Comparison of ENCODE assay signal across 8 cellular contexts in genomic region chr3:41893977-41894376, GRCh38.
DNase-seq lines count a peak whose midpoint lies in the region; ATAC-seq and TF ChIP-seq lines count a peak whose summit lies in the region.

No MANE protein-coding gene starts in this region.

- H4K20me1 ChIP-seq in OCI-LY7 (ENCODE audit: insufficient read depth, low read length) = no peaks in the 10 kb centered on the region

- H3K79me2 ChIP-seq in OCI-LY7 (ENCODE audit: insufficient read depth, low read depth, low read length) (no peaks in the 10 kb centered on the region), parathyroid adenoma (no peaks in the 10 kb centered on the region)

- H3K9me3 ChIP-seq in OCI-LY7 (ENCODE audit: low read length) = peaks cover 11% of the 10 kb centered on the region; the same call in 1 of the 2 replicates
- no peaks in the 10 kb centered on the region for H3K9me3 ChIP-seq in parathyroid adenoma (ENCODE audit: control insufficient read depth, low read length)

- H3K4me2 ChIP-seq in OCI-LY7 (ENCODE audit: low read length) (no peak overlapping the region), parathyroid adenoma (ENCODE audit: low read length) (no peak overlapping the region)

- intact Hi-C loops in OCI-LY7 (cut with micrococcal nuclease; ENCODE audit: unreplicated experiment) = loop anchor here (1.0 to 5.0 kb wide), 5 partner anchors 121 to 548 kb away; no protein-coding TSS in a partner anchor

- no TSS peak for BruUV-seq in OCI-LY7 (replicated peaks; lab: Mats Ljungman, UMichigan)

- POLR2A ChIA-PET in OCI-LY7 (lab: Charles Lee) = no interaction called here

- H2AFZ ChIP-seq in OCI-LY7 (ENCODE audit: low read length) (no peak overlapping the region), parathyroid adenoma (no peak overlapping the region)

- no peak overlapping the region for H3K9ac ChIP-seq in parathyroid adenoma

- peaks cover 14% of the 10 kb centered on the region for H3K36me3 ChIP-seq in OCI-LY7 (ENCODE audit: insufficient read depth, low read length)
- no peaks in the 10 kb centered on the region for H3K36me3 ChIP-seq in parathyroid adenoma (ENCODE audit: control insufficient read depth, insufficient read depth, low read length)

- no peak for ATAC-seq in HG02884 (IDR thresholded peaks at IDR 0.05; ENCODE audit: unreplicated experiment)

- no peak overlapping the region for H3K27ac ChIP-seq in OCI-LY7 (ENCODE audit: low read depth, low read length, poor library complexity, severe bottlenecking)
- no peak overlapping the region for H3K27ac ChIP-seq in parathyroid adenoma

- H3K27me3 ChIP-seq in parathyroid adenoma (ENCODE audit: control insufficient read depth, insufficient read depth, low read length) = no peaks in the 10 kb centered on the region

- no peaks in the 10 kb centered on the region for H3K9me2 ChIP-seq in OCI-LY7 (ENCODE audit: insufficient read depth, low read length)

- peaks cover 9% of the 10 kb centered on the region for H3K4me1 ChIP-seq in OCI-LY7 (ENCODE audit: insufficient read depth, low read length, poor library complexity, severe bottlenecking)
- peaks cover 4% of the 10 kb centered on the region for H3K4me1 ChIP-seq in parathyroid adenoma

- CTCF ChIA-PET in OCI-LY7 (lab: Charles Lee; ENCODE audit: unreplicated experiment) = no interaction called here

- no peak overlapping the region for H3K4me3 ChIP-seq in OCI-LY7 (ENCODE audit: low read depth, low read length, poor library complexity, severe bottlenecking)
- H3K4me3 ChIP-seq in epithelial cell of proximal tubule (ENCODE audit: low read depth, low read length) = no peak overlapping the region
- H3K4me3 ChIP-seq in parathyroid adenoma (ENCODE audit: low read depth, low read length) = no peak overlapping the region

- TF ChIP-seq CTCF in AG09319 (IDR thresholded peaks at IDR 0.05; ENCODE audit: low read depth, low read length) (peak; percentile 43), GM10266 (IDR thresholded peaks at IDR 0.05; ENCODE audit: control insufficient read depth, insufficient read depth, low read depth, missing control alignments) (peak; percentile 49), OCI-LY7 (conservative IDR thresholded peaks at IDR 0.05; ENCODE audit: low read length) (peak; percentile 88), epithelial cell of proximal tubule (conservative IDR thresholded peaks at IDR 0.05; ENCODE audit: low read depth, low read length) (peak; percentile 60), parathyroid adenoma (IDR thresholded peaks at IDR 0.05) (peak; percentile 57)

- DNase-seq in AG09319 (ENCODE audit: extremely low read depth, low read depth) (peak; percentile 10), GM10266 (ENCODE audit: extremely low spot score) (no peak), OCI-LY7 (ENCODE audit: low spot score) (peak; percentile 38), epithelial cell of proximal tubule (ENCODE audit: low read depth) (no peak), NCI-H1930 (lab: John Stamatoyannopoulos, UW) (no peak), 8988T (no peak)

Comparison
In these comparisons a context has a peak if more than half of its experiments do, and no peak if none do; other contexts are left out.
1. DNase-seq: peak in AG09319 (single experiment) and OCI-LY7 (single experiment); none in GM10266 (single experiment), epithelial cell of proximal tubule (single experiment), NCI-H1930 (0 of 2) and 8988T (single experiment).
2. Peak in every context shown above with its lines, with median percentiles within 50 percentile points of each other: CTCF ChIP-seq.